20 cellular contexts compared by ENCODE assay signal in the genomic region with DNA sequence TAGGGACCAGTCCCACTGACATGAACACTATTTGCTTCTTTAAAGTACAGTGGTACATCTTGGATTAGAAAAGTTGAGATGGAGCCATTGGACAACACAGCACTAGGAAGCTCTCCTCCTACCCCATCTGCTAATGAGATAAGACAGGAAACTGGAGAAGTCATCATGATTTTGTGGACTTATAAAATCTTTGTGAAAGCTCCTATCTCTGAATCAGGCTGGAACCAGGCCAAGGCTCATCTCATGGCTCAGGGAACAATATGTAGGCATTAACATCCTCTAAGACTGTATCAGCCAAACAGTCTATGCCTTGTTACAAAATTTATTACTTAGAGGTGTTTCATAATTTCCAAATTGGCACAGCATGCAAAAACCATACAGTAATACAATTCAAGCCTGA.
A peak's percentile ranks its signal among the peaks of the same experiment; 100 is the strongest.
DNase-seq lines count a peak whose midpoint lies in the region; TF ChIP-seq lines count a peak whose summit lies in the region.
"Had no signal": no experiment of that assay in that cellular context is flagged by ENCODE, and none has a peak within 500 bp of the region (broad histone marks: within the 10 kb centered on the region; RNA-seq: fewer than 3 reads in every experiment).

No MANE protein-coding gene starts in this region.

- no peaks in the 10 kb centered on the region for H3K4me1 ChIP-seq in A673 (ENCODE audit: insufficient read depth, low read length, poor library complexity, severe bottlenecking)
- H3K4me1 ChIP-seq: BLaER1 treated with 17β-estradiol and CSF1 and Interleukin-3, amounts not matched to agents 10 nM and 100 nM had no signal

- H3K9me3 ChIP-seq in A673 (ENCODE audit: low read depth, low read length, poor library complexity, severe bottlenecking) (no peaks in the 10 kb centered on the region), SK-N-MC (ENCODE audit: low read depth, low read length) (no peaks in the 10 kb centered on the region)
- H3K9me3 ChIP-seq: BE2C; BLaER1 treated with 17β-estradiol and CSF1 and Interleukin-3, amounts not matched to agents 10 nM and 100 nM had no signal

- H3K4me3 ChIP-seq in A673 (ENCODE audit: low read depth, low read length, poor library complexity, severe bottlenecking) (no peak overlapping the region), SK-N-MC (no peak overlapping the region)
- H3K4me3 ChIP-seq: BLaER1 treated with 17β-estradiol and CSF1 and Interleukin-3, amounts not matched to agents 10 nM and 100 nM; GM12878; GM23338 had no signal

- no peaks in the 10 kb centered on the region for H3K9me3 Mint-ChIP-seq in endothelial cell (ENCODE audit: unreplicated experiment)
- H3K9me3 Mint-ChIP-seq: CD14-positive monocyte; CD4-positive, alpha-beta T cell; CD8-positive, alpha-beta memory T cell; GM23338; H9 had no signal

- intact Hi-C loops in A673 (cut with micrococcal nuclease; ENCODE audit: unreplicated experiment), result no loop called here

- no peaks in the 10 kb centered on the region for H3K36me3 Mint-ChIP-seq in endothelial cell (ENCODE audit: low read depth, unreplicated experiment)
- H3K36me3 Mint-ChIP-seq: CD14-positive monocyte had no signal

- no peaks in the 10 kb centered on the region for H3K4me1 Mint-ChIP-seq in endothelial cell (ENCODE audit: unreplicated experiment)
- H3K4me1 Mint-ChIP-seq: CD14-positive monocyte; CD8-positive, alpha-beta memory T cell had no signal

- H3K27me3 ChIP-seq in A673 (replicated peaks; ENCODE audit: insufficient read depth, low read depth, low read length, poor library complexity), result no peaks in the 10 kb centered on the region
- H3K27me3 ChIP-seq: BE2C; BLaER1 treated with 17β-estradiol and CSF1 and Interleukin-3, amounts not matched to agents 10 nM and 100 nM had no signal

- H3K36me3 ChIP-seq in A673 (ENCODE audit: insufficient read depth, low read length, poor library complexity, severe bottlenecking) (no peaks in the 10 kb centered on the region), SK-N-MC (ENCODE audit: insufficient read depth, low read length) (no peaks in the 10 kb centered on the region)
- H3K36me3 ChIP-seq: BE2C had no signal

- no peak overlapping the region for H3K27ac Mint-ChIP-seq in endothelial cell (ENCODE audit: unreplicated experiment)
- H3K27ac Mint-ChIP-seq: CD4-positive, alpha-beta T cell; CD8-positive, alpha-beta memory T cell; GM23338; H9 had no signal

- H3K27ac ChIP-seq in A673 (ENCODE audit: low read depth, low read length, poor library complexity, severe bottlenecking) (no peak overlapping the region), SK-N-MC (no peak overlapping the region)
- H3K27ac ChIP-seq: BLaER1 treated with 17β-estradiol and CSF1 and Interleukin-3, amounts not matched to agents 10 nM and 100 nM had no signal

- H3K4me3 Mint-ChIP-seq in endothelial cell (ENCODE audit: unreplicated experiment), result no peak overlapping the region
- H3K4me3 Mint-ChIP-seq: CD14-positive monocyte; CD4-positive, alpha-beta T cell; CD8-positive, alpha-beta memory T cell; GM23338; H9 had no signal

- no peak overlapping the region for H3K9ac ChIP-seq in SK-N-MC (ENCODE audit: insufficient read length)
- H3K9ac ChIP-seq: BLaER1 treated with 17β-estradiol and CSF1 and Interleukin-3, amounts not matched to agents 10 nM and 100 nM had no signal

- TF ChIP-seq CTCF in A673 (conservative IDR thresholded peaks at IDR 0.05; ENCODE audit: low read depth, low read length), result no peak
- TF ChIP-seq CTCF in endothelial cell (IDR thresholded peaks at IDR 0.05; ENCODE audit: unreplicated experiment), result no peak

- CTCF ChIA-PET in A673 (lab: Charles Lee), result no interaction called here

- DNase-seq in A673 (ENCODE audit: low spot score) (peak; percentile 58), COLO829 (ENCODE audit: low spot score) (peak; percentile 49), M059J (ENCODE audit: low read depth) (peak; percentile 28), SK-N-MC (ENCODE audit: low read depth, low spot score) (peak; percentile 5), endothelial cell (ENCODE audit: low spot score) (no peak), NCI-H2196 treated with DMSO at 0.1 percent for 48 hours (lab: John Stamatoyannopoulos, UW; ENCODE audit: unreplicated experiment) (no peak)
- no peak for DNase-seq in activated CD4-positive, alpha-beta T cell treated with anti-CD3 and anti-CD28 coated beads for 48 hours
- DNase-seq: BE2C; Calu3; CD4-positive, alpha-beta T cell; CD8-positive, alpha-beta memory T cell; COR-L47; DMS53; DMS79 treated with DMSO at 0.1 percent for 48 hours; GDM1; H9 had no signal

- BruUV-seq in A673 (replicated peaks; lab: Mats Ljungman, UMichigan), result no TSS peak

- no peaks in the 10 kb centered on the region for H3K27me3 Mint-ChIP-seq in endothelial cell (ENCODE audit: unreplicated experiment)
- H3K27me3 Mint-ChIP-seq: CD4-positive, alpha-beta T cell; CD8-positive, alpha-beta memory T cell had no signal

- POLR2A ChIA-PET in A673 (lab: Charles Lee; ENCODE audit: low non-redundant PET), result no interaction called here

Comparison
In these comparisons a context has a peak if more than half of its experiments do, and no peak if none do; other contexts are left out.
1. DNase-seq: peak in A673 (single experiment), COLO829 (single experiment), M059J (single experiment) and SK-N-MC (single experiment); none in activated CD4-positive, alpha-beta T cell treated with anti-CD3 and anti-CD28 coated beads for 48 hours (single experiment), endothelial cell (single experiment) and NCI-H2196 treated with DMSO at 0.1 percent for 48 hours (single experiment).